Comparison of ENCODE assay signal across 25 cellular contexts in the genomic region with DNA sequence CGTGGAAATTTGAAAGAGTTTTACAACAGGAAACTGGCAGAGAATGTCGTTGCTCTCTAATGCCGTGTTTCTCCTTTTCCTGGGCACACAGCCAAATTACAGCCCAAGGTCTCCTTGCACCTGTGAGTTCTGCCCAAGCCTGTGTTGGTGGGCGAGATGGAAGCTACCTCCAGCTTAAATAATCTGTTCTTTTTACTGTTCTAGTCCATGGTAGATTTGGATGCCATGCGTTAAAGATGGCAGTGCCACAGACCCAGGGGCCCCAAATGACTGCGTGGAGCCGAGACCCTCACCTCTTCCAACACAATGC.
A peak's percentile ranks its signal among the peaks of the same experiment; 100 is the strongest.
DNase-seq lines count a peak whose midpoint lies in the region; ATAC-seq, FAIRE-seq and TF ChIP-seq lines count a peak whose summit lies in the region.
"Had no signal": no experiment of that assay in that cellular context is flagged by ENCODE, and none has a peak within 500 bp of the region (broad histone marks: within the 10 kb centered on the region; RNA-seq: fewer than 3 reads in every experiment).

No MANE protein-coding gene starts in this region.

- peaks cover 4% of the 10 kb centered on the region for H3K4me1 ChIP-seq in body of pancreas
- no peaks in the 10 kb centered on the region for H3K4me1 ChIP-seq in pancreas
- H3K4me1 ChIP-seq: uterus had no signal

- H3K9me3 ChIP-seq in body of pancreas (no peaks in the 10 kb centered on the region), pancreas (no peaks in the 10 kb centered on the region)

- TF ChIP-seq CTCF in body of pancreas (IDR thresholded peaks at IDR 0.05) (no peak), pancreas (IDR thresholded peaks at IDR 0.05) (no peak), GM20000 (IDR thresholded peaks at IDR 0.05; ENCODE audit: extremely low read depth, missing control alignments) (no peak)
- TF ChIP-seq CTCF in activated CD8-positive, alpha-beta T cell treated with anti-CD3 and anti-CD28 coated beads for 36 hours (IDR thresholded peaks at IDR 0.05): no peak

- WGBS in body of pancreas, 2 donors: 34 to 35% methylated on average over 7 of the region's 7 CpGs
- WGBS in pancreas, 2 donors: 33 to 34% methylated on average over 7 of the region's 7 CpGs

- FAIRE-seq in pancreas (lab: Jason Lieb, UNC): no peak
- FAIRE-seq: D721Med, GM12892 had no signal

- peaks cover 16% of the 10 kb centered on the region for H3K27me3 Mint-ChIP-seq in activated CD8-positive, alpha-beta T cell treated with anti-CD3 and anti-CD28 coated beads for 36 hours

- no peaks in the 10 kb centered on the region for H3K4me1 Mint-ChIP-seq in activated CD8-positive, alpha-beta T cell treated with anti-CD3 and anti-CD28 coated beads for 36 hours (ENCODE audit: low read depth)
- H3K4me1 Mint-ChIP-seq: B cell had no signal

- H3K36me3 Mint-ChIP-seq in activated CD8-positive, alpha-beta T cell treated with anti-CD3 and anti-CD28 coated beads for 36 hours (ENCODE audit: low read depth): no peaks in the 10 kb centered on the region

- CTCF ChIA-PET in activated CD8-positive, alpha-beta T cell treated with anti-CD3 and anti-CD28 coated beads for 36 hours (lab: Charles Lee): no interaction called here

- H3K9me3 Mint-ChIP-seq in activated CD8-positive, alpha-beta T cell treated with anti-CD3 and anti-CD28 coated beads for 36 hours: no peaks in the 10 kb centered on the region

- DNase-seq in NCI-H2171 treated with DMSO at 0.1 percent for 48 hours (lab: John Stamatoyannopoulos, UW): peak; percentile 13
- no peak for DNase-seq in NCI-H2171 (lab: John Stamatoyannopoulos, UW)
- DNase-seq in NCI-H2029 (lab: John Stamatoyannopoulos, UW): peak; percentile 45
- peak; percentile 30 to 76 (median 58) for DNase-seq in body of pancreas
- peak in 3 of 6 donors; percentile 12 to 60 (median 30) for DNase-seq in pancreas
- DNase-seq in GM20000 (ENCODE audit: low spot score): no peak
- no peak for DNase-seq in activated CD8-positive, alpha-beta T cell treated with anti-CD3 and anti-CD28 coated beads for 36 hours
- DNase-seq in H7: no peak
- DNase-seq: activated CD4-positive, alpha-beta T cell treated with anti-CD3 and anti-CD28 coated beads, Interleukin-2, amount 50 U/mL, for 4 hours; activated naive CD4-positive, alpha-beta T cell; activated T-cell treated with anti-CD3 and anti-CD28 coated beads for 4 hours; amniotic stem cell; caudate nucleus; HCEC 1CT; MG63; NCI-H226; SIG-M5; stimulated activated CD4-positive, alpha-beta T cell treated with anti-CD3 and anti-CD28 coated beads, Interleukin-4, amount 100 ng/mL, for 4 hours; T-helper 1 cell; uterus; WERI-Rb-1 had no signal

- H3K4me3 Mint-ChIP-seq in activated CD8-positive, alpha-beta T cell treated with anti-CD3 and anti-CD28 coated beads for 36 hours: no peak overlapping the region
- H3K4me3 Mint-ChIP-seq: B cell had no signal

- H3K27me3 ChIP-seq in body of pancreas (no peaks in the 10 kb centered on the region), pancreas (no peaks in the 10 kb centered on the region), H7 (ENCODE audit: control insufficient read depth, insufficient read depth, low read length) (no peaks in the 10 kb centered on the region)
- H3K27me3 ChIP-seq: uterus had no signal

- no peak overlapping the region for H3K27ac Mint-ChIP-seq in activated CD8-positive, alpha-beta T cell treated with anti-CD3 and anti-CD28 coated beads for 36 hours
- H3K27ac Mint-ChIP-seq: B cell had no signal

- POLR2A ChIA-PET in activated CD8-positive, alpha-beta T cell treated with anti-CD3 and anti-CD28 coated beads for 36 hours (lab: Charles Lee): interaction anchor here (0.6 to 1.0 kb wide), 2 partner anchors 10 to 18 kb away, joined by 3 read pairs; no protein-coding TSS in a partner anchor

- H3K4me3 ChIP-seq in body of pancreas: no peak overlapping the region
- H3K4me3 ChIP-seq in pancreas: no peak overlapping the region
- H3K4me3 ChIP-seq in H7 (ENCODE audit: insufficient read depth, low read depth, low read length): no peak overlapping the region
- H3K4me3 ChIP-seq: MG63, uterus had no signal

- H3K27ac ChIP-seq in body of pancreas (no peak overlapping the region), pancreas (no peak overlapping the region)
- H3K27ac ChIP-seq: uterus, WERI-Rb-1 had no signal

- intact Hi-C loops in body of pancreas (cut with DNase I): no loop called here
- intact Hi-C loops in pancreas (cut with DNase I): no loop called here
- intact Hi-C loops in activated CD8-positive, alpha-beta T cell treated with anti-CD3 and anti-CD28 coated beads for 36 hours (cut with micrococcal nuclease): no loop called here

- TF ChIP-seq POLR2A in body of pancreas (IDR thresholded peaks at IDR 0.05): no peak

- ATAC-seq in body of pancreas: no peak
- peak; percentile 41 to 94 (median 64) for ATAC-seq in pancreas
- ATAC-seq in activated CD8-positive, alpha-beta T cell treated with anti-CD3 and anti-CD28 coated beads for 36 hours: no peak
- ATAC-seq: left lobe of liver had no signal

- H3K36me3 ChIP-seq in body of pancreas (replicated peaks in 1 of 2; ENCODE audit: insufficient read depth in 1 of 2, low read depth in 2 of 2) (no peaks in the 10 kb centered on the region), pancreas (no peaks in the 10 kb centered on the region), H7 (replicated peaks; ENCODE audit: control insufficient read depth, insufficient read depth, low read length) (no peaks in the 10 kb centered on the region)
- H3K36me3 ChIP-seq: MG63, uterus, WERI-Rb-1 had no signal

Comparison
In these comparisons a context has a peak if more than half of its experiments do, and no peak if none do; other contexts are left out.
1. DNase-seq: peak in NCI-H2171 treated with DMSO at 0.1 percent for 48 hours (single experiment), NCI-H2029 (single experiment) and body of pancreas (4 of 4); none in NCI-H2171 (single experiment), GM20000 (single experiment), activated CD8-positive, alpha-beta T cell treated with anti-CD3 and anti-CD28 coated beads for 36 hours (single experiment) and H7 (single experiment).
2. ATAC-seq: peak in pancreas (4 of 4); none in body of pancreas (single experiment) and activated CD8-positive, alpha-beta T cell treated with anti-CD3 and anti-CD28 coated beads for 36 hours (single experiment).